In genomic region chr3:53259427-53260259, GRCh38 we compare ENCODE assay signal across 3 cellular contexts.
A peak's percentile ranks its signal among the peaks of the same experiment; 100 is the strongest.
TF ChIP-seq lines count a peak whose summit lies in the region.

No MANE protein-coding gene starts in this region.

TF ChIP-seq in SK-N-SH, 30 proteins besides CTCF, POLR2A, EP300 and RAD21:
- TF ChIP-seq, protein P1, sequence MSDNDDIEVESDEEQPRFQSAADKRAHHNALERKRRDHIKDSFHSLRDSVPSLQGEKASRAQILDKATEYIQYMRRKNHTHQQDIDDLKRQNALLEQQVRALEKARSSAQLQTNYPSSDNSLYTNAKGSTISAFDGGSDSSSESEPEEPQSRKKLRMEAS (IDR thresholded peaks at IDR 0.05; ENCODE audit: low read depth) = no peak
- TF ChIP-seq MXI1 (IDR thresholded peaks at IDR 0.05; ENCODE audit: low read depth, low read length) (peak; percentile 67; the same call in 1 of the 2 replicates), GATA2 (CRISPR knock-in tag; IDR thresholded peaks at IDR 0.05) (peak; percentile 65)

TF ChIP-seq in SK-N-SH treated with all-trans-retinoic acid at 6 μM for 48 hours, 23 proteins besides CTCF, POLR2A, EP300 and RAD21:
- TF ChIP-seq, protein P2, sequence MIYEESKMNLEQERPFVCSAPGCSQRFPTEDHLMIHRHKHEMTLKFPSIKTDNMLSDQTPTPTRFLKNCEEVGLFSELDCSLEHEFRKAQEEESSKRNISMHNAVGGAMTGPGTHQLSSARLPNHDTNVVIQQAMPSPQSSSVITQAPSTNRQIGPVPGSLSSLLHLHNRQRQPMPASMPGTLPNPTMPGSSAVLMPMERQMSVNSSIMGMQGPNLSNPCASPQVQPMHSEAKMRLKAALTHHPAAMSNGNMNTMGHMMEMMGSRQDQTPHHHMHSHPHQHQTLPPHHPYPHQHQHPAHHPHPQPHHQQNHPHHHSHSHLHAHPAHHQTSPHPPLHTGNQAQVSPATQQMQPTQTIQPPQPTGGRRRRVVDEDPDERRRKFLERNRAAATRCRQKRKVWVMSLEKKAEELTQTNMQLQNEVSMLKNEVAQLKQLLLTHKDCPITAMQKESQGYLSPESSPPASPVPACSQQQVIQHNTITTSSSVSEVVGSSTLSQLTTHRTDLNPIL (CRISPR knock-in tag; IDR thresholded peaks at IDR 0.05; ENCODE audit: low read depth) = no peak
- no peak for TF ChIP-seq RARB (CRISPR knock-in tag; IDR thresholded peaks at IDR 0.05)
- no peak for TF ChIP-seq ZFP3 (CRISPR knock-in tag; IDR thresholded peaks at IDR 0.05)
- TF ChIP-seq POU6F1 (CRISPR knock-in tag; IDR thresholded peaks at IDR 0.05; ENCODE audit: borderline replicate concordance, low read depth) = no peak
- no peak for TF ChIP-seq CSDC2 (CRISPR knock-in tag; IDR thresholded peaks at IDR 0.05)
- TF ChIP-seq OSR1 (CRISPR knock-in tag; IDR thresholded peaks at IDR 0.05) = no peak
- TF ChIP-seq ESRRG (CRISPR knock-in tag; IDR thresholded peaks at IDR 0.05) = no peak
- no peak for TF ChIP-seq ZC3H10 (CRISPR knock-in tag; IDR thresholded peaks at IDR 0.05)
- no peak for TF ChIP-seq TCF4 (CRISPR knock-in tag; IDR thresholded peaks at IDR 0.05; ENCODE audit: borderline replicate concordance)
- no peak for TF ChIP-seq ARNTL (CRISPR knock-in tag; IDR thresholded peaks at IDR 0.05; ENCODE audit: borderline replicate concordance, low read depth)
- no peak for TF ChIP-seq TSHZ2 (CRISPR knock-in tag; IDR thresholded peaks at IDR 0.05)
- no peak for TF ChIP-seq SNAI2 (CRISPR knock-in tag; IDR thresholded peaks at IDR 0.05)
- no peak for TF ChIP-seq ZNF8 (CRISPR knock-in tag; IDR thresholded peaks at IDR 0.05)
- TF ChIP-seq ZNF565 (CRISPR knock-in tag; conservative IDR thresholded peaks at IDR 0.05; ENCODE audit: low read depth) = no peak

TF ChIP-seq in H1, 55 proteins besides CTCF, POLR2A, EP300 and RAD21:
- TF ChIP-seq PHF8 (conservative IDR thresholded peaks at IDR 0.05; ENCODE audit: low read depth, low read length) = no peak
- TF ChIP-seq ASH2L (IDR thresholded peaks at IDR 0.05; ENCODE audit: low read length) = no peak
- no peak for TF ChIP-seq CREB1 (IDR thresholded peaks at IDR 0.05)
- TF ChIP-seq, protein P3, sequence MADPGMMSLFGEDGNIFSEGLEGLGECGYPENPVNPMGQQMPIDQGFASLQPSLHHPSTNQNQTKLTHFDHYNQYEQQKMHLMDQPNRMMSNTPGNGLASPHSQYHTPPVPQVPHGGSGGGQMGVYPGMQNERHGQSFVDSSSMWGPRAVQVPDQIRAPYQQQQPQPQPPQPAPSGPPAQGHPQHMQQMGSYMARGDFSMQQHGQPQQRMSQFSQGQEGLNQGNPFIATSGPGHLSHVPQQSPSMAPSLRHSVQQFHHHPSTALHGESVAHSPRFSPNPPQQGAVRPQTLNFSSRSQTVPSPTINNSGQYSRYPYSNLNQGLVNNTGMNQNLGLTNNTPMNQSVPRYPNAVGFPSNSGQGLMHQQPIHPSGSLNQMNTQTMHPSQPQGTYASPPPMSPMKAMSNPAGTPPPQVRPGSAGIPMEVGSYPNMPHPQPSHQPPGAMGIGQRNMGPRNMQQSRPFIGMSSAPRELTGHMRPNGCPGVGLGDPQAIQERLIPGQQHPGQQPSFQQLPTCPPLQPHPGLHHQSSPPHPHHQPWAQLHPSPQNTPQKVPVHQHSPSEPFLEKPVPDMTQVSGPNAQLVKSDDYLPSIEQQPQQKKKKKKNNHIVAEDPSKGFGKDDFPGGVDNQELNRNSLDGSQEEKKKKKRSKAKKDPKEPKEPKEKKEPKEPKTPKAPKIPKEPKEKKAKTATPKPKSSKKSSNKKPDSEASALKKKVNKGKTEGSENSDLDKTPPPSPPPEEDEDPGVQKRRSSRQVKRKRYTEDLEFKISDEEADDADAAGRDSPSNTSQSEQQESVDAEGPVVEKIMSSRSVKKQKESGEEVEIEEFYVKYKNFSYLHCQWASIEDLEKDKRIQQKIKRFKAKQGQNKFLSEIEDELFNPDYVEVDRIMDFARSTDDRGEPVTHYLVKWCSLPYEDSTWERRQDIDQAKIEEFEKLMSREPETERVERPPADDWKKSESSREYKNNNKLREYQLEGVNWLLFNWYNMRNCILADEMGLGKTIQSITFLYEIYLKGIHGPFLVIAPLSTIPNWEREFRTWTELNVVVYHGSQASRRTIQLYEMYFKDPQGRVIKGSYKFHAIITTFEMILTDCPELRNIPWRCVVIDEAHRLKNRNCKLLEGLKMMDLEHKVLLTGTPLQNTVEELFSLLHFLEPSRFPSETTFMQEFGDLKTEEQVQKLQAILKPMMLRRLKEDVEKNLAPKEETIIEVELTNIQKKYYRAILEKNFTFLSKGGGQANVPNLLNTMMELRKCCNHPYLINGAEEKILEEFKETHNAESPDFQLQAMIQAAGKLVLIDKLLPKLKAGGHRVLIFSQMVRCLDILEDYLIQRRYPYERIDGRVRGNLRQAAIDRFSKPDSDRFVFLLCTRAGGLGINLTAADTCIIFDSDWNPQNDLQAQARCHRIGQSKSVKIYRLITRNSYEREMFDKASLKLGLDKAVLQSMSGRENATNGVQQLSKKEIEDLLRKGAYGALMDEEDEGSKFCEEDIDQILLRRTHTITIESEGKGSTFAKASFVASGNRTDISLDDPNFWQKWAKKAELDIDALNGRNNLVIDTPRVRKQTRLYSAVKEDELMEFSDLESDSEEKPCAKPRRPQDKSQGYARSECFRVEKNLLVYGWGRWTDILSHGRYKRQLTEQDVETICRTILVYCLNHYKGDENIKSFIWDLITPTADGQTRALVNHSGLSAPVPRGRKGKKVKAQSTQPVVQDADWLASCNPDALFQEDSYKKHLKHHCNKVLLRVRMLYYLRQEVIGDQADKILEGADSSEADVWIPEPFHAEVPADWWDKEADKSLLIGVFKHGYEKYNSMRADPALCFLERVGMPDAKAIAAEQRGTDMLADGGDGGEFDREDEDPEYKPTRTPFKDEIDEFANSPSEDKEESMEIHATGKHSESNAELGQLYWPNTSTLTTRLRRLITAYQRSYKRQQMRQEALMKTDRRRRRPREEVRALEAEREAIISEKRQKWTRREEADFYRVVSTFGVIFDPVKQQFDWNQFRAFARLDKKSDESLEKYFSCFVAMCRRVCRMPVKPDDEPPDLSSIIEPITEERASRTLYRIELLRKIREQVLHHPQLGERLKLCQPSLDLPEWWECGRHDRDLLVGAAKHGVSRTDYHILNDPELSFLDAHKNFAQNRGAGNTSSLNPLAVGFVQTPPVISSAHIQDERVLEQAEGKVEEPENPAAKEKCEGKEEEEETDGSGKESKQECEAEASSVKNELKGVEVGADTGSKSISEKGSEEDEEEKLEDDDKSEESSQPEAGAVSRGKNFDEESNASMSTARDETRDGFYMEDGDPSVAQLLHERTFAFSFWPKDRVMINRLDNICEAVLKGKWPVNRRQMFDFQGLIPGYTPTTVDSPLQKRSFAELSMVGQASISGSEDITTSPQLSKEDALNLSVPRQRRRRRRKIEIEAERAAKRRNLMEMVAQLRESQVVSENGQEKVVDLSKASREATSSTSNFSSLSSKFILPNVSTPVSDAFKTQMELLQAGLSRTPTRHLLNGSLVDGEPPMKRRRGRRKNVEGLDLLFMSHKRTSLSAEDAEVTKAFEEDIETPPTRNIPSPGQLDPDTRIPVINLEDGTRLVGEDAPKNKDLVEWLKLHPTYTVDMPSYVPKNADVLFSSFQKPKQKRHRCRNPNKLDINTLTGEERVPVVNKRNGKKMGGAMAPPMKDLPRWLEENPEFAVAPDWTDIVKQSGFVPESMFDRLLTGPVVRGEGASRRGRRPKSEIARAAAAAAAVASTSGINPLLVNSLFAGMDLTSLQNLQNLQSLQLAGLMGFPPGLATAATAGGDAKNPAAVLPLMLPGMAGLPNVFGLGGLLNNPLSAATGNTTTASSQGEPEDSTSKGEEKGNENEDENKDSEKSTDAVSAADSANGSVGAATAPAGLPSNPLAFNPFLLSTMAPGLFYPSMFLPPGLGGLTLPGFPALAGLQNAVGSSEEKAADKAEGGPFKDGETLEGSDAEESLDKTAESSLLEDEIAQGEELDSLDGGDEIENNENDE (IDR thresholded peaks at IDR 0.05; ENCODE audit: insufficient replicate concordance, low read length) = no peak
- TF ChIP-seq, protein P1 (IDR thresholded peaks at IDR 0.05) = no peak
- TF ChIP-seq CBX8 (IDR thresholded peaks at IDR 0.05; ENCODE audit: borderline replicate concordance, low read depth, low read length) = no peak
